15 cellular contexts compared by ENCODE assay signal in the genomic region with DNA sequence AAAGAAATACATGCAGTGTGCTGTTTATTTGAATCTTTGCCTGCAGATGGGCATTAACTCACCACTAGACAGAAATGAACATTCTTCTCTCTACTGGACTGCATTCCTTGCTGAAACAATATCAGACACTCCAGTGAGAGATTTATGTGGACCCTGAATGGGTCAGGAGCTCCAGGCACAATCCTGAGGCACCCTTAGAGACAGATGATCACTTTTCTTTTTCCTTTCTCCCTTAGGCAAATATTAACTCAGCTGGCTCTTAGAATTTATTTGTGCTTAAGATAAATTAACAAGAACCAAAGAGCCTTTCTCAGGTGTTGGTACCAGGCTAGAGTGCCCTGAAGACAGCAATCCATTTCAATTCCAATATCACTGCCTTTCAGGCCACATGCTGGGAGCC.
A peak's percentile ranks its signal among the peaks of the same experiment; 100 is the strongest.
DNase-seq lines count a peak whose midpoint lies in the region; ATAC-seq, FAIRE-seq and TF ChIP-seq lines count a peak whose summit lies in the region.
"Had no signal": no experiment of that assay in that cellular context is flagged by ENCODE, and none has a peak within 500 bp of the region (broad histone marks: within the 10 kb centered on the region; RNA-seq: fewer than 3 reads in every experiment).

No MANE protein-coding gene starts in this region.

- TF ChIP-seq POLR2A in GM12891 (IDR thresholded peaks at IDR 0.05; ENCODE audit: low read depth, low read length), result no peak

- TF ChIP-seq CTCF in progenitor cell of endocrine pancreas (IDR thresholded peaks at IDR 0.05; ENCODE audit: unreplicated experiment), result no peak

- H3K4me1 Mint-ChIP-seq in progenitor cell of endocrine pancreas (ENCODE audit: low read depth), result peaks cover 29% of the 10 kb centered on the region
- no peaks in the 10 kb centered on the region for H3K4me1 Mint-ChIP-seq in activated T-helper 17 cell treated with anti-CD3 and anti-CD28 coated beads, Interleukin-2, amount 50 U/mL, for 72 hours
- H3K4me1 Mint-ChIP-seq: CD14-positive monocyte had no signal

- H3K9me3 Mint-ChIP-seq in progenitor cell of endocrine pancreas (ENCODE audit: low read depth), result peaks cover 4% of the 10 kb centered on the region
- H3K9me3 Mint-ChIP-seq in activated T-helper 17 cell treated with anti-CD3 and anti-CD28 coated beads, Interleukin-2, amount 50 U/mL, for 72 hours, result no peaks in the 10 kb centered on the region

- H3K27ac Mint-ChIP-seq in progenitor cell of endocrine pancreas, result peak overlapping the region; percentile 58
- H3K27ac Mint-ChIP-seq in activated T-helper 17 cell treated with anti-CD3 and anti-CD28 coated beads, Interleukin-2, amount 50 U/mL, for 72 hours, result no peak overlapping the region
- H3K27ac Mint-ChIP-seq: CD14-positive monocyte had no signal

- peaks cover 34% of the 10 kb centered on the region for H3K27me3 Mint-ChIP-seq in progenitor cell of endocrine pancreas
- H3K27me3 Mint-ChIP-seq in activated T-helper 17 cell treated with anti-CD3 and anti-CD28 coated beads, Interleukin-2, amount 50 U/mL, for 72 hours, result peaks cover 15% of the 10 kb centered on the region

- no peak for ATAC-seq in activated T-helper 17 cell treated with anti-CD3 and anti-CD28 coated beads, Interleukin-2, amount 50 U/mL, for 72 hours (replicated peaks)
- ATAC-seq in GM21717 (IDR thresholded peaks at IDR 0.05; ENCODE audit: unreplicated experiment), result no peak
- ATAC-seq: GM12878 had no signal

- peak; percentile 7 for DNase-seq in NCI-H1105 treated with DMSO at 0.1 percent for 48 hours (lab: John Stamatoyannopoulos, UW)
- no peak for DNase-seq in NCI-H1105 (lab: John Stamatoyannopoulos, UW)
- DNase-seq in NCI-H187 (lab: John Stamatoyannopoulos, UW), result peak; percentile 70 to 83
- DNase-seq in NCI-H69 (lab: John Stamatoyannopoulos, UW), result peak; percentile 63
- DNase-seq in progenitor cell of endocrine pancreas (ENCODE audit: low spot score, unreplicated experiment), result no peak
- DNase-seq in GM12891 (ENCODE audit: insufficient read length, low spot score), result no peak
- DNase-seq: 8988T, EL, NCI-H510A, NCI-H774, T-helper 1 cell had no signal

- no peak for FAIRE-seq in GM12891 (lab: Jason Lieb, UNC)
- FAIRE-seq: GM12878 had no signal

- H3K36me3 Mint-ChIP-seq in progenitor cell of endocrine pancreas (ENCODE audit: insufficient read depth), result no peaks in the 10 kb centered on the region
- no peaks in the 10 kb centered on the region for H3K36me3 Mint-ChIP-seq in activated T-helper 17 cell treated with anti-CD3 and anti-CD28 coated beads, Interleukin-2, amount 50 U/mL, for 72 hours (ENCODE audit: low read depth)
- H3K36me3 Mint-ChIP-seq: CD14-positive monocyte had no signal

- no peak overlapping the region for H3K4me3 Mint-ChIP-seq in progenitor cell of endocrine pancreas (ENCODE audit: low read depth)
- H3K4me3 Mint-ChIP-seq in activated T-helper 17 cell treated with anti-CD3 and anti-CD28 coated beads, Interleukin-2, amount 50 U/mL, for 72 hours, result no peak overlapping the region
- H3K4me3 Mint-ChIP-seq: CD14-positive monocyte had no signal

TF ChIP-seq in GM12891, 5 proteins besides CTCF, POLR2A, EP300 and RAD21:
- TF ChIP-seq PAX5 (IDR thresholded peaks at IDR 0.05; ENCODE audit: insufficient read depth, low read length, severe bottlenecking) (no peak), POU2F2 (IDR thresholded peaks at IDR 0.05; ENCODE audit: low read depth, low read length) (no peak), SPI1 (IDR thresholded peaks at IDR 0.05; ENCODE audit: low read depth, low read length) (no peak), POLR2AphosphoS5 (IDR thresholded peaks at IDR 0.05; ENCODE audit: low read depth, low read length) (no peak), TAF1 (IDR thresholded peaks at IDR 0.05; ENCODE audit: low read depth, low read length) (no peak)

Comparison
In these comparisons a context has a peak if more than half of its experiments do, and no peak if none do; other contexts are left out.
1. DNase-seq: peak in NCI-H1105 treated with DMSO at 0.1 percent for 48 hours (single experiment), NCI-H187 (2 of 2) and NCI-H69 (single experiment); none in NCI-H1105 (single experiment), progenitor cell of endocrine pancreas (single experiment) and GM12891 (single experiment).